15 cellular contexts compared by ENCODE assay signal in the genomic region with DNA sequence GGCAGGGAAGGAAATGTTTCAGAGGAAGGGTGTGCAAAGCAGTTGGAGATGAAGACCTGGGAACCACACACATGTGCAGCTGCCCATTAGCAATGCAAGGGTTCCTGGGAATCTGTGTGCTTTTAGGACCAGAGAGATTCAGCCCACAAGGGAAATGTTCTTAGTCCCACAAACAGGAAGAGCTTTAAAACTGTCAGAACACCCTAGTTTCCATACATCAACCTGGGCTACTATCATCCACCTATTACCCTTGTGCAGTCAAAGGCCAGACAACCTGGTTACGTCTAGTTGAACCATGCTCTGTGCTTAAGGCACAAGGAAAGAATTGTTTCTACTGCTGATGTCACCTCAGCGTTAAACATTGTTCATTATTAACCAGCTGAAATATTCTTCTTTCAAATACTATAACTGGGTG. TPM values are rescaled to one million over a fixed set of nuclear protein-coding genes. Genes with fewer than 3 reads are reported as not detected.
DNase-seq lines count a peak whose midpoint lies in the region; ATAC-seq, FAIRE-seq and TF ChIP-seq lines count a peak whose summit lies in the region.
"Had no signal": no experiment of that assay in that cellular context is flagged by ENCODE, and none has a peak within 500 bp of the region (broad histone marks: within the 10 kb centered on the region; RNA-seq: fewer than 3 reads in every experiment).

No MANE protein-coding gene starts in this region.

- TF ChIP-seq CTCF in WTC11 (IDR thresholded peaks at IDR 0.05) (no peak), nephron progenitor cell (IDR thresholded peaks at IDR 0.05) (no peak)

- no peak for TF ChIP-seq POLR2A in H54 (IDR thresholded peaks at IDR 0.05; ENCODE audit: low read depth, low read length)

- H3K36me3 Mint-ChIP-seq in WTC11, result peaks cover 9% of the 10 kb centered on the region
- peaks cover 29% of the 10 kb centered on the region for H3K36me3 Mint-ChIP-seq in nephron progenitor cell (ENCODE audit: low read depth)
- H3K36me3 Mint-ChIP-seq: naive thymus-derived CD4-positive, alpha-beta T cell had no signal

- POLR2A ChIA-PET in WTC11 (lab: Charles Lee), result no interaction called here

- no peaks in the 10 kb centered on the region for H3K27me3 Mint-ChIP-seq in WTC11 (ENCODE audit: low read depth)
- peaks cover 2% of the 10 kb centered on the region for H3K27me3 Mint-ChIP-seq in nephron progenitor cell (ENCODE audit: low read depth, poor library complexity)

- H3K4me3 Mint-ChIP-seq in WTC11 (no peak overlapping the region), nephron progenitor cell (peak overlapping the region; percentile 72)
- H3K4me3 Mint-ChIP-seq: CD8-positive, alpha-beta memory T cell; naive thymus-derived CD4-positive, alpha-beta T cell; stimulated activated naive CD8-positive, alpha-beta T cell treated with anti-CD3 and anti-CD28 coated beads, Interleukin-15, Interleukin-2, amounts not matched to agents 100 ng/mL and 50 ng/mL, for 24 hours had no signal

- H3K27ac Mint-ChIP-seq in WTC11 (peak overlapping the region; percentile 2), nephron progenitor cell (peak overlapping the region; percentile 95)
- H3K27ac Mint-ChIP-seq: CD8-positive, alpha-beta memory T cell; naive thymus-derived CD4-positive, alpha-beta T cell; stimulated activated naive CD8-positive, alpha-beta T cell treated with anti-CD3 and anti-CD28 coated beads, Interleukin-15, Interleukin-2, amounts not matched to agents 100 ng/mL and 50 ng/mL, for 24 hours had no signal

- H3K4me1 Mint-ChIP-seq in WTC11 (peaks cover 64% of the 10 kb centered on the region), nephron progenitor cell (peaks cover 98% of the 10 kb centered on the region)
- H3K4me1 Mint-ChIP-seq: CD8-positive, alpha-beta memory T cell; naive thymus-derived CD4-positive, alpha-beta T cell had no signal

- CTCF ChIA-PET in WTC11 (lab: Charles Lee), result no interaction called here

- FAIRE-seq in H54 (lab: Jason Lieb, UNC), result no peak

- ATAC-seq in GM18508 (IDR thresholded peaks at IDR 0.05; ENCODE audit: insufficient read depth, unreplicated experiment) (peak; percentile 25), HG02623 (IDR thresholded peaks at IDR 0.05; ENCODE audit: unreplicated experiment) (peak; percentile 18), WTC11 (no peak)
- ATAC-seq: naive thymus-derived CD4-positive, alpha-beta T cell had no signal

- H3K9me3 Mint-ChIP-seq in WTC11 (no peaks in the 10 kb centered on the region), nephron progenitor cell (no peaks in the 10 kb centered on the region)
- H3K9me3 Mint-ChIP-seq: CD8-positive, alpha-beta memory T cell; naive thymus-derived CD4-positive, alpha-beta T cell; stimulated activated naive CD8-positive, alpha-beta T cell treated with anti-CD3 and anti-CD28 coated beads, Interleukin-15, Interleukin-2, amounts not matched to agents 100 ng/mL and 50 ng/mL, for 24 hours had no signal

- DNase-seq in WTC11 (ENCODE audit: low spot score), result no peak
- DNase-seq in nephron progenitor cell, result no peak
- no peak for DNase-seq in H54 (ENCODE audit: insufficient read length, low spot score)
- no peak for DNase-seq in COLO668 (lab: John Stamatoyannopoulos, UW; ENCODE audit: unreplicated experiment)
- DNase-seq in activated CD4-positive, CD25-positive, alpha-beta regulatory T cell treated with anti-CD3 and anti-CD28 coated beads, Interleukin-2, amount 50 U/mL, for 72 hours, result no peak
- DNase-seq in germinal center (ENCODE audit: low spot score), result no peak
- DNase-seq: activated CD8-positive, alpha-beta memory T cell treated with anti-CD3 and anti-CD28 coated beads for 24 hours; CD8-positive, alpha-beta memory T cell; naive thymus-derived CD4-positive, alpha-beta T cell; NCI-H1694 treated with DMSO at 0.1 percent for 48 hours; NK-92 treated with Interleukin-12 subunit alpha and Interleukin-12 subunit beta, amount 100 ng/mL, for 24 hours had no signal

TF ChIP-seq in WTC11, 78 proteins besides CTCF, POLR2A, EP300 and RAD21:
- no peak for TF ChIP-seq JAZF1 (CRISPR knock-in tag; IDR thresholded peaks at IDR 0.05)
- peak; percentile 57; the same call in 1 of the 2 replicates for TF ChIP-seq GABPB1 (CRISPR knock-in tag; IDR thresholded peaks at IDR 0.05)
- no peak for TF ChIP-seq ZNF219 (CRISPR knock-in tag; IDR thresholded peaks at IDR 0.05; ENCODE audit: borderline replicate concordance)
- TF ChIP-seq, protein P1, sequence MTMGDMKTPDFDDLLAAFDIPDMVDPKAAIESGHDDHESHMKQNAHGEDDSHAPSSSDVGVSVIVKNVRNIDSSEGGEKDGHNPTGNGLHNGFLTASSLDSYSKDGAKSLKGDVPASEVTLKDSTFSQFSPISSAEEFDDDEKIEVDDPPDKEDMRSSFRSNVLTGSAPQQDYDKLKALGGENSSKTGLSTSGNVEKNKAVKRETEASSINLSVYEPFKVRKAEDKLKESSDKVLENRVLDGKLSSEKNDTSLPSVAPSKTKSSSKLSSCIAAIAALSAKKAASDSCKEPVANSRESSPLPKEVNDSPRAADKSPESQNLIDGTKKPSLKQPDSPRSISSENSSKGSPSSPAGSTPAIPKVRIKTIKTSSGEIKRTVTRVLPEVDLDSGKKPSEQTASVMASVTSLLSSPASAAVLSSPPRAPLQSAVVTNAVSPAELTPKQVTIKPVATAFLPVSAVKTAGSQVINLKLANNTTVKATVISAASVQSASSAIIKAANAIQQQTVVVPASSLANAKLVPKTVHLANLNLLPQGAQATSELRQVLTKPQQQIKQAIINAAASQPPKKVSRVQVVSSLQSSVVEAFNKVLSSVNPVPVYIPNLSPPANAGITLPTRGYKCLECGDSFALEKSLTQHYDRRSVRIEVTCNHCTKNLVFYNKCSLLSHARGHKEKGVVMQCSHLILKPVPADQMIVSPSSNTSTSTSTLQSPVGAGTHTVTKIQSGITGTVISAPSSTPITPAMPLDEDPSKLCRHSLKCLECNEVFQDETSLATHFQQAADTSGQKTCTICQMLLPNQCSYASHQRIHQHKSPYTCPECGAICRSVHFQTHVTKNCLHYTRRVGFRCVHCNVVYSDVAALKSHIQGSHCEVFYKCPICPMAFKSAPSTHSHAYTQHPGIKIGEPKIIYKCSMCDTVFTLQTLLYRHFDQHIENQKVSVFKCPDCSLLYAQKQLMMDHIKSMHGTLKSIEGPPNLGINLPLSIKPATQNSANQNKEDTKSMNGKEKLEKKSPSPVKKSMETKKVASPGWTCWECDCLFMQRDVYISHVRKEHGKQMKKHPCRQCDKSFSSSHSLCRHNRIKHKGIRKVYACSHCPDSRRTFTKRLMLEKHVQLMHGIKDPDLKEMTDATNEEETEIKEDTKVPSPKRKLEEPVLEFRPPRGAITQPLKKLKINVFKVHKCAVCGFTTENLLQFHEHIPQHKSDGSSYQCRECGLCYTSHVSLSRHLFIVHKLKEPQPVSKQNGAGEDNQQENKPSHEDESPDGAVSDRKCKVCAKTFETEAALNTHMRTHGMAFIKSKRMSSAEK (CRISPR knock-in tag; IDR thresholded peaks at IDR 0.05; ENCODE audit: borderline replicate concordance), result no peak

RNA-seq across cellular contexts. Expression of gene LHFPL2, which starts 7.5 kb away (rescaled TPM):
- total RNA-seq in WTC11 (2021), result 34.4 to 40.6 TPM (median 36.6 TPM) in 3 replicates
- total RNA-seq: T-helper 2 cell treated with Interferon-gamma antibody and Interleukin-4, amounts not matched to agents 100 ng/mL and 5 ng/mL, for 36 hours had no signal
